1 cellular context compared by ENCODE assay signal in the genomic region with DNA sequence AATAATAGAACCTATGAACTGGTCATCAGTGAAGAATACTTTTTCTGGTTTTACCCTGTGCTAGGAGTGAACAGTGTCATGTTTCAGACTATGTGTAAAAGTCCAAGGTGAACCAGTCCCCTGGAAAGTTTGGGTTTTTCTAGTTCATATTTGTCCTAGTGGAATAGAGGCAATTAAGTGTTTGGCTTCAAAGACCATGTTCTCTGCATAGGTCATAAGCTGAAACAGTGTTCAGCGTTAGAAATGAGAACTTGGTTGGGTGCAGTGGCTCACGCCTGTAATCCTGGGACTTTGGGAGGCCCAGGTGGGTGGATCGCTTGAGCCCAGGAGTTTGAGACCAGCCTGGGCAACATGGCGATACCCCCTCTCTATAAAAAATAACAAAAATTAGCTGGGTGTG.
TF ChIP-seq lines count a peak whose summit lies in the region.

No MANE protein-coding gene starts in this region.

TF ChIP-seq in HepG2, 621 proteins besides CTCF, POLR2A, EP300 and RAD21 (continued from another document and continues in another):
- TF ChIP-seq, protein P1, sequence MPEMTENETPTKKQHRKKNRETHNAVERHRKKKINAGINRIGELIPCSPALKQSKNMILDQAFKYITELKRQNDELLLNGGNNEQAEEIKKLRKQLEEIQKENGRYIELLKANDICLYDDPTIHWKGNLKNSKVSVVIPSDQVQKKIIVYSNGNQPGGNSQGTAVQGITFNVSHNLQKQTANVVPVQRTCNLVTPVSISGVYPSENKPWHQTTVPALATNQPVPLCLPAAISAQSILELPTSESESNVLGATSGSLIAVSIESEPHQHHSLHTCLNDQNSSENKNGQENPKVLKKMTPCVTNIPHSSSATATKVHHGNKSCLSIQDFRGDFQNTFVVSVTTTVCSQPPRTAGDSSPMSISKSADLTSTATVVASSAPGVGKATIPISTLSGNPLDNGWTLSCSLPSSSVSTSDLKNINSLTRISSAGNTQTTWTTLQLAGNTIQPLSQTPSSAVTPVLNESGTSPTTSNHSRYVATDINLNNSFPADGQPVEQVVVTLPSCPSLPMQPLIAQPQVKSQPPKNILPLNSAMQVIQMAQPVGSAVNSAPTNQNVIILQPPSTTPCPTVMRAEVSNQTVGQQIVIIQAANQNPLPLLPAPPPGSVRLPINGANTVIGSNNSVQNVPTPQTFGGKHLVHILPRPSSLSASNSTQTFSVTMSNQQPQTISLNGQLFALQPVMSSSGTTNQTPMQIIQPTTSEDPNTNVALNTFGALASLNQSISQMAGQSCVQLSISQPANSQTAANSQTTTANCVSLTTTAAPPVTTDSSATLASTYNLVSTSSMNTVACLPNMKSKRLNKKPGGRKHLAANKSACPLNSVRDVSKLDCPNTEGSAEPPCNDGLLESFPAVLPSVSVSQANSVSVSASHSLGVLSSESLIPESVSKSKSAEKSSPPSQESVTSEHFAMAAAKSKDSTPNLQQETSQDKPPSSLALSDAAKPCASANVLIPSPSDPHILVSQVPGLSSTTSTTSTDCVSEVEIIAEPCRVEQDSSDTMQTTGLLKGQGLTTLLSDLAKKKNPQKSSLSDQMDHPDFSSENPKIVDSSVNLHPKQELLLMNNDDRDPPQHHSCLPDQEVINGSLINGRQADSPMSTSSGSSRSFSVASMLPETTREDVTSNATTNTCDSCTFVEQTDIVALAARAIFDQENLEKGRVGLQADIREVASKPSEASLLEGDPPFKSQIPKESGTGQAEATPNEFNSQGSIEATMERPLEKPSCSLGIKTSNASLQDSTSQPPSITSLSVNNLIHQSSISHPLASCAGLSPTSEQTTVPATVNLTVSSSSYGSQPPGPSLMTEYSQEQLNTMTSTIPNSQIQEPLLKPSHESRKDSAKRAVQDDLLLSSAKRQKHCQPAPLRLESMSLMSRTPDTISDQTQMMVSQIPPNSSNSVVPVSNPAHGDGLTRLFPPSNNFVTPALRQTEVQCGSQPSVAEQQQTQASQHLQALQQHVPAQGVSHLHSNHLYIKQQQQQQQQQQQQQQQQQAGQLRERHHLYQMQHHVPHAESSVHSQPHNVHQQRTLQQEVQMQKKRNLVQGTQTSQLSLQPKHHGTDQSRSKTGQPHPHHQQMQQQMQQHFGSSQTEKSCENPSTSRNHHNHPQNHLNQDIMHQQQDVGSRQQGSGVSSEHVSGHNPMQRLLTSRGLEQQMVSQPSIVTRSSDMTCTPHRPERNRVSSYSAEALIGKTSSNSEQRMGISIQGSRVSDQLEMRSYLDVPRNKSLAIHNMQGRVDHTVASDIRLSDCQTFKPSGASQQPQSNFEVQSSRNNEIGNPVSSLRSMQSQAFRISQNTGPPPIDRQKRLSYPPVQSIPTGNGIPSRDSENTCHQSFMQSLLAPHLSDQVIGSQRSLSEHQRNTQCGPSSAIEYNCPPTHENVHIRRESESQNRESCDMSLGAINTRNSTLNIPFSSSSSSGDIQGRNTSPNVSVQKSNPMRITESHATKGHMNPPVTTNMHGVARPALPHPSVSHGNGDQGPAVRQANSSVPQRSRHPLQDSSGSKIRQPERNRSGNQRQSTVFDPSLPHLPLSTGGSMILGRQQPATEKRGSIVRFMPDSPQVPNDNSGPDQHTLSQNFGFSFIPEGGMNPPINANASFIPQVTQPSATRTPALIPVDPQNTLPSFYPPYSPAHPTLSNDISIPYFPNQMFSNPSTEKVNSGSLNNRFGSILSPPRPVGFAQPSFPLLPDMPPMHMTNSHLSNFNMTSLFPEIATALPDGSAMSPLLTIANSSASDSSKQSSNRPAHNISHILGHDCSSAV (CRISPR knock-in tag; IDR thresholded peaks at IDR 0.05; ENCODE audit: borderline replicate concordance): no peak
- TF ChIP-seq, protein P2, sequence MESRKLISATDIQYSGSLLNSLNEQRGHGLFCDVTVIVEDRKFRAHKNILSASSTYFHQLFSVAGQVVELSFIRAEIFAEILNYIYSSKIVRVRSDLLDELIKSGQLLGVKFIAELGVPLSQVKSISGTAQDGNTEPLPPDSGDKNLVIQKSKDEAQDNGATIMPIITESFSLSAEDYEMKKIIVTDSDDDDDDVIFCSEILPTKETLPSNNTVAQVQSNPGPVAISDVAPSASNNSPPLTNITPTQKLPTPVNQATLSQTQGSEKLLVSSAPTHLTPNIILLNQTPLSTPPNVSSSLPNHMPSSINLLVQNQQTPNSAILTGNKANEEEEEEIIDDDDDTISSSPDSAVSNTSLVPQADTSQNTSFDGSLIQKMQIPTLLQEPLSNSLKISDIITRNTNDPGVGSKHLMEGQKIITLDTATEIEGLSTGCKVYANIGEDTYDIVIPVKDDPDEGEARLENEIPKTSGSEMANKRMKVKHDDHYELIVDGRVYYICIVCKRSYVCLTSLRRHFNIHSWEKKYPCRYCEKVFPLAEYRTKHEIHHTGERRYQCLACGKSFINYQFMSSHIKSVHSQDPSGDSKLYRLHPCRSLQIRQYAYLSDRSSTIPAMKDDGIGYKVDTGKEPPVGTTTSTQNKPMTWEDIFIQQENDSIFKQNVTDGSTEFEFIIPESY (CRISPR knock-in tag; IDR thresholded peaks at IDR 0.05): 0 out of 2 replicates have a peak, but pooled peaks have one; percentile 10
- TF ChIP-seq ZNF614 (CRISPR knock-in tag; IDR thresholded peaks at IDR 0.05; ENCODE audit: borderline replicate concordance): 0 out of 2 replicates have a peak, but pooled peaks have one; percentile 33
- peak; percentile 32; the same call in 1 of the 2 replicates for TF ChIP-seq NR2F2 (IDR thresholded peaks at IDR 0.05; ENCODE audit: borderline replicate concordance, low read depth)
- TF ChIP-seq ZNF431 (CRISPR knock-in tag; IDR thresholded peaks at IDR 0.05; ENCODE audit: borderline replicate concordance, low read depth): peak; percentile 62; the same call in 1 of the 2 replicates
- peak; percentile 62 for TF ChIP-seq LCORL (IDR thresholded peaks at IDR 0.05)
- TF ChIP-seq LCORL (CRISPR knock-in tag; IDR thresholded peaks at IDR 0.05): peak; percentile 82
- peak; percentile 46 for TF ChIP-seq BCL6 (CRISPR knock-in tag; IDR thresholded peaks at IDR 0.05)
- no peak for TF ChIP-seq NR2F6 (IDR thresholded peaks at IDR 0.05)
- TF ChIP-seq NR2F6 (CRISPR knock-in tag; IDR thresholded peaks at IDR 0.05): peak; percentile 54; the same call in 1 of the 2 replicates
- 0 out of 2 replicates have a peak, but pooled peaks have one; percentile 32 for TF ChIP-seq IRF2 (CRISPR knock-in tag; IDR thresholded peaks at IDR 0.05)
- no peak for TF ChIP-seq ZNF777 (CRISPR knock-in tag; IDR thresholded peaks at IDR 0.05)
- TF ChIP-seq HDAC6 (IDR thresholded peaks at IDR 0.05; ENCODE audit: low read depth, low read length): no peak
- peak; percentile 67 for TF ChIP-seq HNF4G (IDR thresholded peaks at IDR 0.05; ENCODE audit: borderline replicate concordance, low read depth, low read length)
- peak; percentile 49; the same call in 1 of the 2 replicates for TF ChIP-seq HNF4G (CRISPR knock-in tag; IDR thresholded peaks at IDR 0.05; ENCODE audit: borderline replicate concordance, low read depth)
- 0 out of 2 replicates have a peak, but pooled peaks have one; percentile 31 for TF ChIP-seq ERF (CRISPR knock-in tag; IDR thresholded peaks at IDR 0.05)
- no peak for TF ChIP-seq SOX6 (IDR thresholded peaks at IDR 0.05)
- peak; percentile 76; the same call in 1 of the 2 replicates for TF ChIP-seq SOX6 (CRISPR knock-in tag; IDR thresholded peaks at IDR 0.05)
- TF ChIP-seq, protein P3, sequence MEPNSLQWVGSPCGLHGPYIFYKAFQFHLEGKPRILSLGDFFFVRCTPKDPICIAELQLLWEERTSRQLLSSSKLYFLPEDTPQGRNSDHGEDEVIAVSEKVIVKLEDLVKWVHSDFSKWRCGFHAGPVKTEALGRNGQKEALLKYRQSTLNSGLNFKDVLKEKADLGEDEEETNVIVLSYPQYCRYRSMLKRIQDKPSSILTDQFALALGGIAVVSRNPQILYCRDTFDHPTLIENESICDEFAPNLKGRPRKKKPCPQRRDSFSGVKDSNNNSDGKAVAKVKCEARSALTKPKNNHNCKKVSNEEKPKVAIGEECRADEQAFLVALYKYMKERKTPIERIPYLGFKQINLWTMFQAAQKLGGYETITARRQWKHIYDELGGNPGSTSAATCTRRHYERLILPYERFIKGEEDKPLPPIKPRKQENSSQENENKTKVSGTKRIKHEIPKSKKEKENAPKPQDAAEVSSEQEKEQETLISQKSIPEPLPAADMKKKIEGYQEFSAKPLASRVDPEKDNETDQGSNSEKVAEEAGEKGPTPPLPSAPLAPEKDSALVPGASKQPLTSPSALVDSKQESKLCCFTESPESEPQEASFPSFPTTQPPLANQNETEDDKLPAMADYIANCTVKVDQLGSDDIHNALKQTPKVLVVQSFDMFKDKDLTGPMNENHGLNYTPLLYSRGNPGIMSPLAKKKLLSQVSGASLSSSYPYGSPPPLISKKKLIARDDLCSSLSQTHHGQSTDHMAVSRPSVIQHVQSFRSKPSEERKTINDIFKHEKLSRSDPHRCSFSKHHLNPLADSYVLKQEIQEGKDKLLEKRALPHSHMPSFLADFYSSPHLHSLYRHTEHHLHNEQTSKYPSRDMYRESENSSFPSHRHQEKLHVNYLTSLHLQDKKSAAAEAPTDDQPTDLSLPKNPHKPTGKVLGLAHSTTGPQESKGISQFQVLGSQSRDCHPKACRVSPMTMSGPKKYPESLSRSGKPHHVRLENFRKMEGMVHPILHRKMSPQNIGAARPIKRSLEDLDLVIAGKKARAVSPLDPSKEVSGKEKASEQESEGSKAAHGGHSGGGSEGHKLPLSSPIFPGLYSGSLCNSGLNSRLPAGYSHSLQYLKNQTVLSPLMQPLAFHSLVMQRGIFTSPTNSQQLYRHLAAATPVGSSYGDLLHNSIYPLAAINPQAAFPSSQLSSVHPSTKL (CRISPR knock-in tag; IDR thresholded peaks at IDR 0.05): peak; percentile 57
- TF ChIP-seq, protein P4, sequence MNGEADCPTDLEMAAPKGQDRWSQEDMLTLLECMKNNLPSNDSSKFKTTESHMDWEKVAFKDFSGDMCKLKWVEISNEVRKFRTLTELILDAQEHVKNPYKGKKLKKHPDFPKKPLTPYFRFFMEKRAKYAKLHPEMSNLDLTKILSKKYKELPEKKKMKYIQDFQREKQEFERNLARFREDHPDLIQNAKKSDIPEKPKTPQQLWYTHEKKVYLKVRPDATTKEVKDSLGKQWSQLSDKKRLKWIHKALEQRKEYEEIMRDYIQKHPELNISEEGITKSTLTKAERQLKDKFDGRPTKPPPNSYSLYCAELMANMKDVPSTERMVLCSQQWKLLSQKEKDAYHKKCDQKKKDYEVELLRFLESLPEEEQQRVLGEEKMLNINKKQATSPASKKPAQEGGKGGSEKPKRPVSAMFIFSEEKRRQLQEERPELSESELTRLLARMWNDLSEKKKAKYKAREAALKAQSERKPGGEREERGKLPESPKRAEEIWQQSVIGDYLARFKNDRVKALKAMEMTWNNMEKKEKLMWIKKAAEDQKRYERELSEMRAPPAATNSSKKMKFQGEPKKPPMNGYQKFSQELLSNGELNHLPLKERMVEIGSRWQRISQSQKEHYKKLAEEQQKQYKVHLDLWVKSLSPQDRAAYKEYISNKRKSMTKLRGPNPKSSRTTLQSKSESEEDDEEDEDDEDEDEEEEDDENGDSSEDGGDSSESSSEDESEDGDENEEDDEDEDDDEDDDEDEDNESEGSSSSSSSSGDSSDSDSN (CRISPR knock-in tag; IDR thresholded peaks at IDR 0.05): no peak
- peak; percentile 30 for TF ChIP-seq ZEB1 (IDR thresholded peaks at IDR 0.05; ENCODE audit: insufficient replicate concordance, low read depth)
- TF ChIP-seq ZNF567 (CRISPR knock-in tag; IDR thresholded peaks at IDR 0.05; ENCODE audit: borderline replicate concordance): no peak
- TF ChIP-seq NCOA2 (CRISPR knock-in tag; IDR thresholded peaks at IDR 0.05): peak; percentile 22; the same call in 1 of the 2 replicates
- TF ChIP-seq ISL2 (CRISPR knock-in tag; IDR thresholded peaks at IDR 0.05): peak; percentile 69; the same call in 1 of the 2 replicates
- TF ChIP-seq CEBPG (CRISPR knock-in tag; IDR thresholded peaks at IDR 0.05): 0 out of 2 replicates have a peak, but pooled peaks have one; percentile 4
- TF ChIP-seq, protein P5, sequence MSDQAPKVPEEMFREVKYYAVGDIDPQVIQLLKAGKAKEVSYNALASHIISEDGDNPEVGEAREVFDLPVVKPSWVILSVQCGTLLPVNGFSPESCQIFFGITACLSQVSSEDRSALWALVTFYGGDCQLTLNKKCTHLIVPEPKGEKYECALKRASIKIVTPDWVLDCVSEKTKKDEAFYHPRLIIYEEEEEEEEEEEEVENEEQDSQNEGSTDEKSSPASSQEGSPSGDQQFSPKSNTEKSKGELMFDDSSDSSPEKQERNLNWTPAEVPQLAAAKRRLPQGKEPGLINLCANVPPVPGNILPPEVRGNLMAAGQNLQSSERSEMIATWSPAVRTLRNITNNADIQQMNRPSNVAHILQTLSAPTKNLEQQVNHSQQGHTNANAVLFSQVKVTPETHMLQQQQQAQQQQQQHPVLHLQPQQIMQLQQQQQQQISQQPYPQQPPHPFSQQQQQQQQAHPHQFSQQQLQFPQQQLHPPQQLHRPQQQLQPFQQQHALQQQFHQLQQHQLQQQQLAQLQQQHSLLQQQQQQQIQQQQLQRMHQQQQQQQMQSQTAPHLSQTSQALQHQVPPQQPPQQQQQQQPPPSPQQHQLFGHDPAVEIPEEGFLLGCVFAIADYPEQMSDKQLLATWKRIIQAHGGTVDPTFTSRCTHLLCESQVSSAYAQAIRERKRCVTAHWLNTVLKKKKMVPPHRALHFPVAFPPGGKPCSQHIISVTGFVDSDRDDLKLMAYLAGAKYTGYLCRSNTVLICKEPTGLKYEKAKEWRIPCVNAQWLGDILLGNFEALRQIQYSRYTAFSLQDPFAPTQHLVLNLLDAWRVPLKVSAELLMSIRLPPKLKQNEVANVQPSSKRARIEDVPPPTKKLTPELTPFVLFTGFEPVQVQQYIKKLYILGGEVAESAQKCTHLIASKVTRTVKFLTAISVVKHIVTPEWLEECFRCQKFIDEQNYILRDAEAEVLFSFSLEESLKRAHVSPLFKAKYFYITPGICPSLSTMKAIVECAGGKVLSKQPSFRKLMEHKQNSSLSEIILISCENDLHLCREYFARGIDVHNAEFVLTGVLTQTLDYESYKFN (CRISPR knock-in tag; conservative IDR thresholded peaks at IDR 0.05): peak; percentile 91
- TF ChIP-seq ATF1 (CRISPR knock-in tag; IDR thresholded peaks at IDR 0.05): 0 out of 2 replicates have a peak, but pooled peaks have one; percentile 28
- TF ChIP-seq HNF4A (CRISPR knock-in tag; IDR thresholded peaks at IDR 0.05): peak; percentile 90
- peak; percentile 67 for TF ChIP-seq ZBTB38 (CRISPR knock-in tag; IDR thresholded peaks at IDR 0.05)
- peak; percentile 19; the same call in 1 of the 2 replicates for TF ChIP-seq FOXA3 (CRISPR knock-in tag; IDR thresholded peaks at IDR 0.05)
- TF ChIP-seq HDAC1 (CRISPR knock-in tag; IDR thresholded peaks at IDR 0.05): peak; percentile 66
- TF ChIP-seq ZFP36L1 (CRISPR knock-in tag; IDR thresholded peaks at IDR 0.05): 0 out of 2 replicates have a peak, but pooled peaks have one; percentile 26
- peak; percentile 32; the same call in 1 of the 2 replicates for TF ChIP-seq DPF2 (CRISPR knock-in tag; IDR thresholded peaks at IDR 0.05; ENCODE audit: borderline replicate concordance, low read depth)
- TF ChIP-seq FOXJ3 (CRISPR knock-in tag; IDR thresholded peaks at IDR 0.05; ENCODE audit: borderline replicate concordance): peak; percentile 41; the same call in 1 of the 2 replicates
